8 cellular contexts compared by ENCODE assay signal in the genomic region with DNA sequence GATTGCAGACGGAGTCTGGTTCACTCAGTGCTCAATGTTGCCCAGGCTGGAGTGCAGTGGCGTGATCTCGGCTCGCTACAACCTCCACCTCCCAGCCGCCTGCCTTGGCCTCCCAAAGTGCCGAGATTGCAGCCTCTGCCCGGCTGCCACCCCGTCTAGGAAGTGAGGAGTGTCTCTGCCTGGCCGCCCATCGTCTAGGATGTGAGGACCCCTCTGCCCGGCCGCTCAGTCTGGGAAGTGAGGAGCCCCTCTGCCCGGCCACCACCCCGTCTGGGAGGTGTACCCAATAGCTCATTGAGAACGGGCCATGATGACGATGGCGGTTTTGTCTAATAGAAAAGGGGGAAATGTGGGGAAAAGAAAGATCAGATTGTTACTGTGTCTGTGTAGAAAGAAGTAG. TPM values are rescaled to one million over a fixed set of nuclear protein-coding genes. Genes with fewer than 3 reads are reported as not detected.
DNase-seq lines count a peak whose midpoint lies in the region; ATAC-seq, FAIRE-seq and TF ChIP-seq lines count a peak whose summit lies in the region.
"Not testable (repeated sequence)": the region's sequence is repeated elsewhere in the genome, so short reads cannot be mapped to it uniquely, and the experiment has no call there.

No MANE protein-coding gene starts in this region.

- TF ChIP-seq EP300 in A549 (IDR thresholded peaks at IDR 0.05); sigmoid colon (IDR thresholded peaks at IDR 0.05): not testable (repeated sequence)

- over 99% methylated on average over 7 of the region's 17 CpGs for WGBS in A549 (ENCODE audit: missing lambda C conversion rate)
- 98% methylated on average over 12 of the region's 17 CpGs for WGBS in sigmoid colon, 2 donors

- not testable (repeated sequence) for DNase-seq in A549 (ENCODE audit: low read depth in 1 of 2, low spot score in 1 of 2); Calu3; T-helper 17 cell; ascending aorta (ENCODE audit: low spot score in 2 of 2); effector memory CD8-positive, alpha-beta T cell; natural killer cell treated with Interleukin-12 subunit alpha and Interleukin-12 subunit beta and Interleukin-15 and Interleukin-18, amount 100 ng/mL, for 72 hours (ENCODE audit: low spot score); type B pancreatic cell (ENCODE audit: extremely low spot score, unreplicated experiment)
- peak; percentile 52 for DNase-seq in sigmoid colon

- POLR2A ChIA-PET in A549 (lab: Yijun Ruan, JAX): not testable (repeated sequence)

- not testable (repeated sequence) for TF ChIP-seq CTCF in A549 (IDR thresholded peaks at IDR 0.05); Calu3 (IDR thresholded peaks at IDR 0.05; ENCODE audit: unreplicated experiment); ascending aorta (IDR thresholded peaks at IDR 0.05); sigmoid colon (IDR thresholded peaks at IDR 0.05); type B pancreatic cell (conservative IDR thresholded peaks at IDR 0.05)

- not testable (repeated sequence) for H3K27me3 Mint-ChIP-seq in Calu3 (ENCODE audit: unreplicated experiment); T-helper 17 cell; effector memory CD8-positive, alpha-beta T cell; natural killer cell treated with Interleukin-12 subunit alpha and Interleukin-12 subunit beta and Interleukin-15 and Interleukin-18, amount 100 ng/mL, for 72 hours; type B pancreatic cell

- H3K4me2 ChIP-seq in A549: not testable (repeated sequence)

- not testable (repeated sequence) for TF ChIP-seq POLR2A in A549 (IDR thresholded peaks at IDR 0.05; ENCODE audit: low read length); sigmoid colon (IDR thresholded peaks at IDR 0.05)

- TF ChIP-seq RAD21 in A549 (conservative IDR thresholded peaks at IDR 0.05 in 1 of 2, IDR thresholded peaks at IDR 0.05 in 1 of 2): not testable (repeated sequence)

- peaks cover 76% of the 10 kb centered on the region for H3K36me3 Mint-ChIP-seq in Calu3 (ENCODE audit: insufficient read depth, unreplicated experiment)
- H3K36me3 Mint-ChIP-seq in T-helper 17 cell (ENCODE audit: low read depth); natural killer cell treated with Interleukin-12 subunit alpha and Interleukin-12 subunit beta and Interleukin-15 and Interleukin-18, amount 100 ng/mL, for 72 hours: not testable (repeated sequence)
- peaks cover 14% of the 10 kb centered on the region for H3K36me3 Mint-ChIP-seq in effector memory CD8-positive, alpha-beta T cell (ENCODE audit: insufficient read depth)
- peaks cover 15% of the 10 kb centered on the region for H3K36me3 Mint-ChIP-seq in type B pancreatic cell

- H3K4me3 Mint-ChIP-seq in Calu3 (ENCODE audit: low read depth, unreplicated experiment); T-helper 17 cell; effector memory CD8-positive, alpha-beta T cell; natural killer cell treated with Interleukin-12 subunit alpha and Interleukin-12 subunit beta and Interleukin-15 and Interleukin-18, amount 100 ng/mL, for 72 hours; type B pancreatic cell: not testable (repeated sequence)

- H3K9me3 Mint-ChIP-seq in Calu3 (ENCODE audit: low read depth, unreplicated experiment); effector memory CD8-positive, alpha-beta T cell; natural killer cell treated with Interleukin-12 subunit alpha and Interleukin-12 subunit beta and Interleukin-15 and Interleukin-18, amount 100 ng/mL, for 72 hours; type B pancreatic cell: not testable (repeated sequence)

- H3K27ac ChIP-seq in A549 (peak overlapping the region in 1 of 2 experiments; percentile 95; a peak in 4 of 6 replicates), ascending aorta (peak overlapping the region; percentile 98 to 99)
- H3K27ac ChIP-seq in sigmoid colon: not testable (repeated sequence)

- ATAC-seq in A549; T-helper 17 cell; effector memory CD8-positive, alpha-beta T cell (replicated peaks); natural killer cell treated with Interleukin-12 subunit alpha and Interleukin-12 subunit beta and Interleukin-15 and Interleukin-18, amount 100 ng/mL, for 72 hours: not testable (repeated sequence)

- not testable (repeated sequence) for BruUV-seq in Calu3 (replicated peaks; lab: Mats Ljungman, UMichigan)

- H3K4me1 Mint-ChIP-seq in Calu3 (ENCODE audit: low read depth, unreplicated experiment) (peaks cover 83% of the 10 kb centered on the region), T-helper 17 cell (peaks cover 37% of the 10 kb centered on the region), type B pancreatic cell (ENCODE audit: unreplicated experiment) (peaks cover 32% of the 10 kb centered on the region)
- peaks cover 37 to 39% of the 10 kb centered on the region in 2 donors for H3K4me1 Mint-ChIP-seq in effector memory CD8-positive, alpha-beta T cell (ENCODE audit: low read depth in 2 of 2)
- H3K4me1 Mint-ChIP-seq in natural killer cell treated with Interleukin-12 subunit alpha and Interleukin-12 subunit beta and Interleukin-15 and Interleukin-18, amount 100 ng/mL, for 72 hours (ENCODE audit: low read depth in 2 of 2): peaks cover 32% of the 10 kb centered on the region in 2 donors

- H3K36me3 ChIP-seq in ascending aorta: not testable (repeated sequence)
- peaks cover 0 to 35% (median 8%) of the 10 kb centered on the region in 4 donors for H3K36me3 ChIP-seq in sigmoid colon

- H3K4me3 ChIP-seq in A549, ascending aorta, sigmoid colon: not testable (repeated sequence)

- H3K27me3 ChIP-seq in ascending aorta, sigmoid colon: not testable (repeated sequence)

- FAIRE-seq in A549 (lab: Jason Lieb, UNC): not testable (repeated sequence)

- intact Hi-C loops in Calu3 (cut with micrococcal nuclease; ENCODE audit: unreplicated experiment); ascending aorta (cut with DNase I); sigmoid colon (cut with DNase I): not testable (repeated sequence)

- H3K27ac Mint-ChIP-seq in Calu3 (ENCODE audit: unreplicated experiment): peak overlapping the region; percentile 99
- peak overlapping the region; percentile 98 for H3K27ac Mint-ChIP-seq in T-helper 17 cell
- H3K27ac Mint-ChIP-seq in effector memory CD8-positive, alpha-beta T cell: peak overlapping the region; percentile 97 to 100
- peak overlapping the region; percentile 98 to 100 for H3K27ac Mint-ChIP-seq in natural killer cell treated with Interleukin-12 subunit alpha and Interleukin-12 subunit beta and Interleukin-15 and Interleukin-18, amount 100 ng/mL, for 72 hours
- peak overlapping the region; percentile 16 for H3K27ac Mint-ChIP-seq in type B pancreatic cell

- CTCF ChIA-PET in A549 (lab: Yijun Ruan, JAX): interaction anchor here (2.0 to 2.4 kb wide), 2 partner anchors 33 to 107 kb away, joined by 14 to 41 read pairs; no protein-coding TSS in a partner anchor
- CTCF ChIA-PET in Calu3 (lab: Charles Lee): not testable (repeated sequence)

- H3K4me1 ChIP-seq in A549: peaks cover 79% of the 10 kb centered on the region
- peaks cover 41 to 75% of the 10 kb centered on the region in 2 donors for H3K4me1 ChIP-seq in ascending aorta
- H3K4me1 ChIP-seq in sigmoid colon: peaks cover 0 to 54% (median 51%) of the 10 kb centered on the region in 4 donors

- not testable (repeated sequence) for H3K9me3 ChIP-seq in A549; T-helper 17 cell (ENCODE audit: control insufficient read depth, low read length, poor library complexity, severe bottlenecking); ascending aorta; sigmoid colon

RNA-seq across cellular contexts. Expression of a gene that starts 35.5 kb away (rescaled TPM):
- polyA plus RNA-seq in A549 (2011; rRNA removed) (29.5 and 36.3 TPM in 2 replicates), A549 (2017; fragmentation: RNase III; extraction: RNeasy Plus Mini Kit Qiagen cat#74134 plus additional on column Dnase treatment) (13.5 to 16.2 TPM (median 13.9 TPM) in 3 replicates), sigmoid colon (10 to 100 TPM in 2 of 3 donors, 1 to 10 TPM in 1; 9.6 to 15.0 (median 11.6) TPM)
- 9.1 and 11.1 TPM in 2 replicates for polyA plus RNA-seq in A549 (2012; cell fraction: cytosol; rRNA removed)
- 11.3 and 15.0 TPM in 2 replicates for polyA plus RNA-seq in A549 (2012; cell fraction: nucleus; rRNA removed)
- 31.4 and 40.6 TPM in 2 replicates for polyA minus RNA-seq in A549 (2011; rRNA and poly(A)+ RNA removed)
- total RNA-seq in Calu3 (2022) (53.2 and 56.6 TPM in 2 replicates), T-helper 17 cell (1 to 10 TPM; 7.1 to 9.4 TPM), ascending aorta (21.5 TPM), sigmoid colon (10 to 100 TPM; 17.6 to 32.7 (median 22.2) TPM), type B pancreatic cell (ENCODE audit: low replicate concordance) (14.6 and 18.4 TPM in 2 replicates)
- 1 to 10 TPM; 5.9 to 6.3 TPM for total RNA-seq in natural killer cell treated with Interleukin-12 subunit alpha and Interleukin-12 subunit beta and Interleukin-15 and Interleukin-18, amount 100 ng/mL, for 72 hours

RNA-seq across cellular contexts. Expression of a gene that starts 38.0 kb away (rescaled TPM):
- polyA plus RNA-seq in A549 (2011; rRNA removed) (85.1 and 96.5 TPM in 2 replicates), A549 (2017; fragmentation: RNase III; extraction: RNeasy Plus Mini Kit Qiagen cat#74134 plus additional on column Dnase treatment) (72.8 to 104 TPM (median 87.0 TPM) in 3 replicates), sigmoid colon (10 to 100 TPM; 40.2 to 57.4 (median 48.6) TPM)
- 134 and 167 TPM in 2 replicates for polyA plus RNA-seq in A549 (2012; cell fraction: cytosol; rRNA removed)
- 43.2 and 60.1 TPM in 2 replicates for polyA plus RNA-seq in A549 (2012; cell fraction: nucleus; rRNA removed)
- 20.9 and 23.0 TPM in 2 replicates for polyA minus RNA-seq in A549 (2011; rRNA and poly(A)+ RNA removed)
- total RNA-seq in Calu3 (2022) (217 and 293 TPM in 2 replicates), T-helper 17 cell (10 to 100 TPM; 41.6 to 42.5 TPM), ascending aorta (not detected), sigmoid colon (10 to 100 TPM; 24.1 to 53.6 (median 37.3) TPM), type B pancreatic cell (ENCODE audit: low replicate concordance) (21.2 and 36.3 TPM in 2 replicates)
- 10 to 100 TPM; 71.2 to 78.6 TPM for total RNA-seq in natural killer cell treated with Interleukin-12 subunit alpha and Interleukin-12 subunit beta and Interleukin-15 and Interleukin-18, amount 100 ng/mL, for 72 hours

RNA-seq across cellular contexts. Expression of a gene that starts 51.8 kb away (rescaled TPM):
- 1.1 and 1.3 TPM in 2 replicates for polyA plus RNA-seq in A549 (2011; rRNA removed)
- polyA plus RNA-seq in A549 (2012; cell fraction: cytosol; rRNA removed): 1.9 and 2.7 TPM in 2 replicates
- 1.4 and 1.6 TPM in 2 replicates for polyA plus RNA-seq in A549 (2012; cell fraction: nucleus; rRNA removed)
- 1.5 to 2.1 TPM (median 1.9 TPM) in 3 replicates for polyA plus RNA-seq in A549 (2017; fragmentation: RNase III; extraction: RNeasy Plus Mini Kit Qiagen cat#74134 plus additional on column Dnase treatment)
- polyA minus RNA-seq in A549 (2011; rRNA and poly(A)+ RNA removed): 1.3 and 2.6 TPM in 2 replicates
- total RNA-seq in Calu3 (2022): 48.4 and 72.1 TPM in 2 replicates
- 1 to 10 TPM; 3.3 to 3.6 TPM for total RNA-seq in T-helper 17 cell
- total RNA-seq in ascending aorta: not detected
- total RNA-seq in natural killer cell treated with Interleukin-12 subunit alpha and Interleukin-12 subunit beta and Interleukin-15 and Interleukin-18, amount 100 ng/mL, for 72 hours: 10 to 100 TPM in 1 of 2 donors, 1 to 10 TPM in 1; 7.2 to 11.6 TPM
- 1 to 10 TPM in 3 of 4 donors, under 1 TPM in 1; 0.71 to 3.0 (median 1.6) TPM for total RNA-seq in sigmoid colon
- polyA plus RNA-seq in sigmoid colon: under 1 TPM in 1 of 3 donors, not detected in 2; 0.85 TPM
- 3.4 and 8.4 TPM in 2 replicates for total RNA-seq in type B pancreatic cell (ENCODE audit: low replicate concordance)

Comparison
In these comparisons a context has a peak if more than half of its experiments do, and no peak if none do; other contexts are left out.
1. H3K27ac Mint-ChIP-seq: peak in every context shown above with its lines; median percentile 99 in Calu3; 99 in natural killer cell treated with Interleukin-12 subunit alpha and Interleukin-12 subunit beta and Interleukin-15 and Interleukin-18, amount 100 ng/mL, for 72 hours; 98 in effector memory CD8-positive, alpha-beta T cell; 98 in T-helper 17 cell; 16 in type B pancreatic cell.
2. RNA of a gene that starts 38.0 kb away (total RNA-seq): 217 to 293 TPM in Calu3, 71.2 to 78.6 TPM in natural killer cell treated with Interleukin-12 subunit alpha and Interleukin-12 subunit beta and Interleukin-15 and Interleukin-18, amount 100 ng/mL, for 72 hours, 24.1 to 53.6 TPM in sigmoid colon, 41.6 to 42.5 TPM in T-helper 17 cell and 21.2 to 36.3 TPM in type B pancreatic cell; not detected in ascending aorta (single experiment); every median in the first group is over 10 times any median in the second.